Comparison of ENCODE assay signal across 11 cellular contexts in the genomic region with DNA sequence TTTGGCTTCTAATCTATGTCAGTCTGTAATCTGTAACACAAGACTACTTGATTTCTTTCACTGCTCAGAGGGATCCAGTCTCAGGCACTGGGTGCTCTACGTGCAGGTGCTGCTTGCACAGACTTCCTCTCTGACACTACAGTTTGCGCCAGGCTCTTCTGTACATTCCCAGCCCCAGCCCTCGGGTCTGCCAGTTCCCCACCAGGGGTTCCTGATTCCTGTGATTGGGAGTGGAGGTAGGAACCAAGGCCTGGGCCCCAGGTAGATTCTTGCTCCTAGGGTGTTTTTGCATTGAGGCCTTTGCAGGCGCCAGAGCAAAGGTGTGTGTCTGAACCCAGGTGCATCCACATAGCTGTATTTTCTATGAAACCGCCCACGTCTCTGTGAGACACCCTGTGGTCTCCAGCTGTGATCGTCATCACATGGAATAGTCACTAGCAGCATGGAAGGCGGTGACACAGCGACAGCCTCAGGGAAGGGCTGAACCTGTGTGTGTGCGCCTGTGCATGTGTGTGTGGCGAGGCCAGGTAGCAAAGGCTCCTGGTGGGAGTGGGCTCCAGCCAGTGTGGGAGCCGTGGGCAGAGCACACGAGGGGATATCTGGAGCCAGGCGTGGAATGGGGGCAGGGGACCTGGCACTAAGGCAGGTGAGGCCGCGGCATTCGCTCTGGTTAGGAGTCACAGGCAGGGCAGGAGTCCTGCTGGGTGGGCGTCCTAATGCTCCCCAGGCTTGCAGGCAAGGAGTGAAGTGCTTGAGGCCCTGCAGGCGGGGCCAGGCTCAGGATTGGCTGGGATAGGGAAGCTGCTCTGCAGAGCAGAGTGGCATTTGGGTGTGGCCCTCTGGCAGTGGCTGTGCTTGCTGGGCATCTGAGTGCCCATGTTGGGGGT. TPM values are rescaled to one million over a fixed set of nuclear protein-coding genes. Genes with fewer than 3 reads are reported as not detected.
DNase-seq lines count a peak whose midpoint lies in the region; ATAC-seq lines count a peak whose summit lies in the region.
"Had no signal": no experiment of that assay in that cellular context is flagged by ENCODE, and none has a peak within 500 bp of the region (broad histone marks: within the 10 kb centered on the region; RNA-seq: fewer than 3 reads in every experiment).

No MANE protein-coding gene starts in this region.

- no peaks in the 10 kb centered on the region for H3K9me3 ChIP-seq in T-helper 17 cell (ENCODE audit: control insufficient read depth, low read length, poor library complexity, severe bottlenecking)
- H3K9me3 ChIP-seq: tibial artery had no signal

- H3K27ac Mint-ChIP-seq in T-helper 2 cell treated with Interferon-gamma antibody and Interleukin-4, amounts not matched to agents 5 μg/mL and 100 μg/mL, for 36 hours = no peak overlapping the region
- H3K27ac Mint-ChIP-seq in T-helper 17 cell = no peak overlapping the region

- peak overlapping the region; percentile 9 for H3K27ac ChIP-seq in epithelial cell of prostate
- H3K27ac ChIP-seq: tibial artery had no signal

- H3K4me3 Mint-ChIP-seq in T-helper 2 cell treated with Interferon-gamma antibody and Interleukin-4, amounts not matched to agents 5 μg/mL and 100 μg/mL, for 36 hours = no peak overlapping the region
- peak overlapping the region; percentile 33 for H3K4me3 Mint-ChIP-seq in T-helper 17 cell

- no peaks in the 10 kb centered on the region for H3K27me3 Mint-ChIP-seq in T-helper 2 cell treated with Interferon-gamma antibody and Interleukin-4, amounts not matched to agents 5 μg/mL and 100 μg/mL, for 36 hours (ENCODE audit: low read depth)
- H3K27me3 Mint-ChIP-seq in T-helper 17 cell = no peaks in the 10 kb centered on the region

- ATAC-seq in T-helper 17 cell = no peak

- H3K36me3 Mint-ChIP-seq in T-helper 2 cell treated with Interferon-gamma antibody and Interleukin-4, amounts not matched to agents 5 μg/mL and 100 μg/mL, for 36 hours (ENCODE audit: low read depth) = no peaks in the 10 kb centered on the region
- no peaks in the 10 kb centered on the region for H3K36me3 Mint-ChIP-seq in T-helper 17 cell (ENCODE audit: low read depth)

- no peaks in the 10 kb centered on the region for H3K9me3 Mint-ChIP-seq in T-helper 2 cell treated with Interferon-gamma antibody and Interleukin-4, amounts not matched to agents 5 μg/mL and 100 μg/mL, for 36 hours

- H3K4me1 Mint-ChIP-seq in T-helper 2 cell treated with Interferon-gamma antibody and Interleukin-4, amounts not matched to agents 5 μg/mL and 100 μg/mL, for 36 hours (ENCODE audit: low read depth) = peaks cover 10% of the 10 kb centered on the region
- H3K4me1 Mint-ChIP-seq in T-helper 17 cell = peaks cover 7% of the 10 kb centered on the region

- DNase-seq in T-helper 2 cell treated with Interferon-gamma antibody and Interleukin-4, amounts not matched to agents 5 μg/mL and 100 μg/mL, for 36 hours (ENCODE audit: low spot score) = peak; percentile 29
- DNase-seq in T-helper 2 cell = no peak
- DNase-seq in T-helper 17 cell = no peak
- no peak for DNase-seq in epithelial cell of prostate (ENCODE audit: low read depth, low spot score)
- DNase-seq in stimulated activated CD4-positive, alpha-beta T cell treated with anti-CD3 and anti-CD28 coated beads, Interleukin-4, amount 100 ng/mL, for 24 hours = peak; percentile 46
- no peak for DNase-seq in central memory CD4-positive, alpha-beta T cell
- DNase-seq in HuH-7.5 (ENCODE audit: low spot score) = no peak
- DNase-seq in SW 1271 (lab: John Stamatoyannopoulos, UW) = no peak
- DNase-seq: cerebellar nuclear complex, NCI-H1436 had no signal

RNA-seq across cellular contexts. Expression of gene GJC2, which starts 5.2 kb away (rescaled TPM):
- 1 to 10 TPM in 1 of 2 donors, under 1 TPM in 1; 0.94 to 1.9 TPM for total RNA-seq in T-helper 17 cell

RNA-seq across cellular contexts. Expression of gene IBA57, which starts 10.7 kb away (rescaled TPM):
- 10 to 100 TPM; 16.3 to 18.2 TPM for total RNA-seq in T-helper 17 cell

RNA-seq across cellular contexts. Expression of gene GUK1, which starts 14.8 kb away (rescaled TPM):
- total RNA-seq in T-helper 17 cell = 100 to 1,000 TPM; 233 to 245 TPM

RNA-seq across cellular contexts. Expression of gene MRPL55, which starts 45.8 kb away (rescaled TPM):
- 10 to 100 TPM; 55.2 to 59.9 TPM for total RNA-seq in T-helper 17 cell

RNA-seq across cellular contexts. Expression of gene C1orf35, which starts 51.8 kb away (rescaled TPM):
- 10 to 100 TPM; 20.9 to 21.6 TPM for total RNA-seq in T-helper 17 cell

Comparison
In these comparisons a context has a peak if more than half of its experiments do, and no peak if none do; other contexts are left out.
1. DNase-seq: peak in T-helper 2 cell treated with Interferon-gamma antibody and Interleukin-4, amounts not matched to agents 5 μg/mL and 100 μg/mL, for 36 hours (single experiment) and stimulated activated CD4-positive, alpha-beta T cell treated with anti-CD3 and anti-CD28 coated beads, Interleukin-4, amount 100 ng/mL, for 24 hours (single experiment); none in T-helper 2 cell (0 of 5), T-helper 17 cell (0 of 3), epithelial cell of prostate (single experiment), central memory CD4-positive, alpha-beta T cell (single experiment), HuH-7.5 (single experiment) and SW 1271 (0 of 2).